Comparison of ENCODE assay signal across 11 cellular contexts in the genomic region with DNA sequence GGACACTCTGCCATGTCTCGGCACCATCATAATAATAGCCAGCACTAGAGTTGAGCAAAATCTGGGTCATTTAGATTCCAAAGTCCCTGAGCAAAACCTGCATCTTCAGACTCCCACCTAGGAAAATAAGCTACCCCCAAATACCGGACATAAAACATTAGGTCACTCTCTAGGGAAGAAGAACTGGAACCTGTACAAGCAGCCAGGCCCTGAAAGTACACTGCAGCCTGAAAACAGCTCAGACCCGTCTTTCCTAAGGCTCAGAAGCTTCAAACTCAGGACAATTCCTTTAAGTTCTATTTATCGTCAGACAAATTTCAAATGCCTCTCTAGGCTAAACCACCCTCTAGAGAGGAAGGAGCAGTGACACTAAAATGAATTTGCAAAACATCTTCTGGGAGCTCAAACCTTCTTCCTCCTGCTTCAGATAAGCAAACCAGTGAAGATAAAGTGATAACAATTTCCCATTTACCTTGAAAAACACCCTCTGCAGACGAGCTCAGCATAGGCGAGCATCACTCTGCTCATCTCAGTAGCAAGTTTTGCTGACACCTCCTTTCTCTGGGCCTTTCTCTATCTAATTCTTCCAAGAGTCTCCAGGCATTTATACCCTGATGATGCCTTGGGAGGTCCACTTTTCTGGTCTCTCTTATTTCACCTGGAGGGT. TPM values are rescaled to one million over a fixed set of nuclear protein-coding genes. Genes with fewer than 3 reads are reported as not detected.
DNase-seq lines count a peak whose midpoint lies in the region; ATAC-seq and TF ChIP-seq lines count a peak whose summit lies in the region.
"Had no signal": no experiment of that assay in that cellular context is flagged by ENCODE, and none has a peak within 500 bp of the region (broad histone marks: within the 10 kb centered on the region; RNA-seq: fewer than 3 reads in every experiment).

No MANE protein-coding gene starts in this region.

- no peak overlapping the region for H3K4me3 ChIP-seq in BLaER1 treated with 17β-estradiol and CSF1 and Interleukin-3, amounts not matched to agents 10 nM and 100 nM
- peak overlapping the region; percentile 55 for H3K4me3 ChIP-seq in GM23248
- H3K4me3 ChIP-seq: SJSA1 had no signal

- H3K4me2 ChIP-seq in BLaER1 treated with 17β-estradiol and CSF1 and Interleukin-3, amounts not matched to agents 10 nM and 100 nM = peak overlapping the region; percentile 8 to 76 (median 63); a peak in 20 of 22 replicates
- peak overlapping the region; percentile 82 for H3K4me2 ChIP-seq in GM23248 (ENCODE audit: unreplicated experiment)

- H3K9ac ChIP-seq in BLaER1 treated with 17β-estradiol and CSF1 and Interleukin-3, amounts not matched to agents 10 nM and 100 nM = peak overlapping the region in 3 of 11 experiments; percentile 2 to 34 (median 13); a peak in 1 of 22 replicates
- peak overlapping the region; percentile 69 for H3K9ac ChIP-seq in GM23248

- peaks cover 0 to 16% (median 7%) of the 10 kb centered on the region in 11 experiments; a peak in 15 of 22 replicates for H3K36me3 ChIP-seq in BLaER1 treated with 17β-estradiol and CSF1 and Interleukin-3, amounts not matched to agents 10 nM and 100 nM
- H3K36me3 ChIP-seq in GM23248 (ENCODE audit: low read depth) = 0 out of 2 replicates have a peak, but pooled peaks cover 5% of the 10 kb centered on the region

- peaks cover 88% of the 10 kb centered on the region for H3K4me1 Mint-ChIP-seq in activated T-helper 2 cell treated with anti-CD3 and anti-CD28 coated beads, Interferon-gamma antibody, Interleukin-2, Interleukin-4, amounts not matched to agents 10 μg/mL and 5 μg/mL and 100 μg/mL, durations not matched to agents 14 hours and 24 hours and 36 hours (ENCODE audit: low read depth)
- peaks cover 16% of the 10 kb centered on the region for H3K4me1 Mint-ChIP-seq in mesothelial cell of epicardium

- DNase-seq in GM23248 = peak; percentile 40
- DNase-seq in activated T-helper 2 cell treated with anti-CD3 and anti-CD28 coated beads, Interferon-gamma antibody, Interleukin-2, Interleukin-4, amounts not matched to agents 10 μg/mL and 5 μg/mL and 100 μg/mL, durations not matched to agents 14 hours and 24 hours and 36 hours (ENCODE audit: low spot score) = peak; percentile 38
- no peak for DNase-seq in mesothelial cell of epicardium (ENCODE audit: low spot score in 2 of 2, unreplicated experiment in 2 of 2)
- no peak for DNase-seq in GM20000 (ENCODE audit: low spot score)
- no peak for DNase-seq in AG08395 (ENCODE audit: low spot score)
- DNase-seq in iPS-NIHi11 (ENCODE audit: low spot score) = no peak
- no peak for DNase-seq in left colon
- DNase-seq: DND-41; effector CD8-positive, alpha-beta T cell had no signal

- H3K27ac ChIP-seq in BLaER1 treated with 17β-estradiol and CSF1 and Interleukin-3, amounts not matched to agents 10 nM and 100 nM = peak overlapping the region in 4 of 11 experiments; percentile 3 to 38 (median 22); a peak in 2 of 22 replicates
- peak overlapping the region; percentile 77 for H3K27ac ChIP-seq in GM23248
- H3K27ac ChIP-seq: SJSA1 had no signal

- peak overlapping the region; percentile 56 for H3K4me3 Mint-ChIP-seq in activated T-helper 2 cell treated with anti-CD3 and anti-CD28 coated beads, Interferon-gamma antibody, Interleukin-2, Interleukin-4, amounts not matched to agents 10 μg/mL and 5 μg/mL and 100 μg/mL, durations not matched to agents 14 hours and 24 hours and 36 hours (ENCODE audit: low read depth)
- H3K4me3 Mint-ChIP-seq in mesothelial cell of epicardium = no peak overlapping the region

- intact Hi-C loops in activated T-helper 2 cell treated with anti-CD3 and anti-CD28 coated beads, Interferon-gamma antibody, Interleukin-2, Interleukin-4, amounts not matched to agents 10 μg/mL and 5 μg/mL and 100 μg/mL, durations not matched to agents 14 hours and 24 hours and 36 hours (cut with micrococcal nuclease) = loop anchor here (1.0 to 5.0 kb wide), 10 partner anchors 22 to 359 kb away; partner anchors contain the start of genes CLINT1, ITK and THG1L
- intact Hi-C loops in left colon (cut with DNase I, micrococcal nuclease) = no loop called here

- TF ChIP-seq CTCF in mesothelial cell of epicardium (IDR thresholded peaks at IDR 0.05; ENCODE audit: unreplicated experiment) (no peak), GM20000 (IDR thresholded peaks at IDR 0.05; ENCODE audit: extremely low read depth, missing control alignments) (no peak)

- H3F3A ChIP-seq in GM23248 (ENCODE audit: insufficient read depth) = peaks cover 30% of the 10 kb centered on the region

- in situ Hi-C loops in GM23248 (cut with MboI) = no loop called here

- 49% methylated on average over 6 of the region's 6 CpGs for WGBS in GM23248 (ENCODE audit: low coverage in 1 of 2, low lambda C conversion rate in 2 of 2, missing lambda C conversion rate in 2 of 2), 2 experiments

- peaks cover 0 to 5% (median 0%) of the 10 kb centered on the region in 11 experiments; a peak in 1 of 22 replicates for H3K9me3 ChIP-seq in BLaER1 treated with 17β-estradiol and CSF1 and Interleukin-3, amounts not matched to agents 10 nM and 100 nM (replicated peaks in 1 of 11)
- no peaks in the 10 kb centered on the region for H3K9me3 ChIP-seq in GM23248 (ENCODE audit: low read depth)
- H3K9me3 ChIP-seq: SJSA1 had no signal

- peaks cover 96% of the 10 kb centered on the region for H3K79me2 ChIP-seq in GM23248 (ENCODE audit: insufficient read depth)

- no peak for ATAC-seq in left colon

- H4K20me1 ChIP-seq in BLaER1 treated with 17β-estradiol and CSF1 and Interleukin-3, amounts not matched to agents 10 nM and 100 nM = peaks cover 0 to 55% (median 0%) of the 10 kb centered on the region in 11 experiments; a peak in 3 of 22 replicates
- H4K20me1 ChIP-seq in GM23248 (ENCODE audit: insufficient read depth) = no peaks in the 10 kb centered on the region

- no peaks in the 10 kb centered on the region for H3K9me3 Mint-ChIP-seq in activated T-helper 2 cell treated with anti-CD3 and anti-CD28 coated beads, Interferon-gamma antibody, Interleukin-2, Interleukin-4, amounts not matched to agents 10 μg/mL and 5 μg/mL and 100 μg/mL, durations not matched to agents 14 hours and 24 hours and 36 hours
- H3K9me3 Mint-ChIP-seq in mesothelial cell of epicardium = no peaks in the 10 kb centered on the region

- H3K27me3 Mint-ChIP-seq in activated T-helper 2 cell treated with anti-CD3 and anti-CD28 coated beads, Interferon-gamma antibody, Interleukin-2, Interleukin-4, amounts not matched to agents 10 μg/mL and 5 μg/mL and 100 μg/mL, durations not matched to agents 14 hours and 24 hours and 36 hours (ENCODE audit: low read depth) = no peaks in the 10 kb centered on the region
- H3K27me3 Mint-ChIP-seq in mesothelial cell of epicardium (ENCODE audit: low read depth) = no peaks in the 10 kb centered on the region

- peak overlapping the region; percentile 85 for H3K27ac Mint-ChIP-seq in activated T-helper 2 cell treated with anti-CD3 and anti-CD28 coated beads, Interferon-gamma antibody, Interleukin-2, Interleukin-4, amounts not matched to agents 10 μg/mL and 5 μg/mL and 100 μg/mL, durations not matched to agents 14 hours and 24 hours and 36 hours
- peak overlapping the region; percentile 28 for H3K27ac Mint-ChIP-seq in mesothelial cell of epicardium

- H2AFZ ChIP-seq in GM23248 = peak overlapping the region; percentile 69

- H3K4me1 ChIP-seq in BLaER1 treated with 17β-estradiol and CSF1 and Interleukin-3, amounts not matched to agents 10 nM and 100 nM = peaks cover 18 to 42% (median 27%) of the 10 kb centered on the region in 10 experiments; a peak in 19 of 20 replicates
- H3K4me1 ChIP-seq in GM23248 (ENCODE audit: insufficient read depth) = peaks cover 36% of the 10 kb centered on the region

- H3K9me2 ChIP-seq in GM23248 (ENCODE audit: insufficient read depth) = no peaks in the 10 kb centered on the region

- H3K27me3 ChIP-seq in BLaER1 treated with 17β-estradiol and CSF1 and Interleukin-3, amounts not matched to agents 10 nM and 100 nM = no peaks in the 10 kb centered on the region
- H3K27me3 ChIP-seq in GM23248 (replicated peaks; ENCODE audit: insufficient read depth) = no peaks in the 10 kb centered on the region
- H3K27me3 ChIP-seq: SJSA1 had no signal

- H3K36me3 Mint-ChIP-seq in activated T-helper 2 cell treated with anti-CD3 and anti-CD28 coated beads, Interferon-gamma antibody, Interleukin-2, Interleukin-4, amounts not matched to agents 10 μg/mL and 5 μg/mL and 100 μg/mL, durations not matched to agents 14 hours and 24 hours and 36 hours (ENCODE audit: low read depth) = peaks cover 75% of the 10 kb centered on the region
- H3K36me3 Mint-ChIP-seq in mesothelial cell of epicardium = peaks cover 5% of the 10 kb centered on the region

RNA-seq across cellular contexts. Expression of gene ADAM19, which starts 34.0 kb away (rescaled TPM):
- 20.5 and 21.1 TPM in 2 replicates for total RNA-seq in GM23248 (2014; rRNA removed; shearing (Covaris generic))
- polyA plus RNA-seq in GM23248 (2016; fragmentation: Nextera tagmentation; extraction: Ambion mirVana) = 18.1 and 18.8 TPM in 2 replicates
- total RNA-seq in activated T-helper 2 cell treated with anti-CD3 and anti-CD28 coated beads, Interferon-gamma antibody, Interleukin-2, Interleukin-4, amounts not matched to agents 10 μg/mL and 5 μg/mL and 100 μg/mL, durations not matched to agents 14 hours and 24 hours and 36 hours = 229 and 237 TPM in 2 replicates
- 17.1 to 19.7 TPM (median 19.7 TPM) in 3 replicates for total RNA-seq in mesothelial cell of epicardium
- 1 to 10 TPM; 2.7 to 9.1 TPM for total RNA-seq in left colon

Comparison
In these comparisons a context has a peak if more than half of its experiments do, and no peak if none do; other contexts are left out.
1. DNase-seq: peak in GM23248 (single experiment) and activated T-helper 2 cell treated with anti-CD3 and anti-CD28 coated beads, Interferon-gamma antibody, Interleukin-2, Interleukin-4, amounts not matched to agents 10 μg/mL and 5 μg/mL and 100 μg/mL, durations not matched to agents 14 hours and 24 hours and 36 hours (single experiment); none in mesothelial cell of epicardium (0 of 2), GM20000 (single experiment), AG08395 (single experiment), iPS-NIHi11 (single experiment) and left colon (0 of 2).
2. RNA of gene ADAM19, which starts 34.0 kb away (total RNA-seq): 229 to 237 TPM in activated T-helper 2 cell treated with anti-CD3 and anti-CD28 coated beads, Interferon-gamma antibody, Interleukin-2, Interleukin-4, amounts not matched to agents 10 μg/mL and 5 μg/mL and 100 μg/mL, durations not matched to agents 14 hours and 24 hours and 36 hours; 20.5 to 21.1 TPM in GM23248, 17.1 to 19.7 TPM in mesothelial cell of epicardium and 2.7 to 9.1 TPM in left colon; every median in the first group is over 10 times any median in the second.